Comparison of ENCODE assay signal across 1 cellular context in genomic region chr12:57574795-57575194, GRCh38.
TF ChIP-seq lines count a peak whose summit lies in the region.

No MANE protein-coding gene starts in this region.

TF ChIP-seq in HepG2, 621 proteins besides CTCF, POLR2A, EP300 and RAD21:
- no peak for TF ChIP-seq ARNT (IDR thresholded peaks at IDR 0.05)
- no peak for TF ChIP-seq ZKSCAN8 (CRISPR knock-in tag; IDR thresholded peaks at IDR 0.05; ENCODE audit: borderline replicate concordance)
